ENCODE assay signal across 15 cellular contexts in genomic region chr11:120215634-120216033, GRCh38. TPM values are rescaled to one million over a fixed set of nuclear protein-coding genes. Genes with fewer than 3 reads are reported as not detected.
DNase-seq lines count a peak whose midpoint lies in the region; ATAC-seq, FAIRE-seq and TF ChIP-seq lines count a peak whose summit lies in the region.
"Had no signal": no experiment of that assay in that cellular context is flagged by ENCODE, and none has a peak within 500 bp of the region (broad histone marks: within the 10 kb centered on the region; RNA-seq: fewer than 3 reads in every experiment).

No MANE protein-coding gene starts in this region.

- H3K27me3 Mint-ChIP-seq in astrocyte (ENCODE audit: low read depth, unreplicated experiment) = peaks cover 22% of the 10 kb centered on the region
- H3K27me3 Mint-ChIP-seq in activated CD4-positive, alpha-beta memory T cell treated with anti-CD3 and anti-CD28 coated beads, Interleukin-2, amount 10 ng/mL, durations not matched to agents 7 days and 5 days = peaks cover 24% of the 10 kb centered on the region

- peaks cover 2% of the 10 kb centered on the region for H3K9me3 Mint-ChIP-seq in astrocyte (ENCODE audit: unreplicated experiment)
- no peaks in the 10 kb centered on the region for H3K9me3 Mint-ChIP-seq in activated CD4-positive, alpha-beta memory T cell treated with anti-CD3 and anti-CD28 coated beads, Interleukin-2, amount 10 ng/mL, durations not matched to agents 7 days and 5 days
- H3K9me3 Mint-ChIP-seq: dendritic cell treated with granulocyte-macrophage colony-stimulating factor and Interleukin-4, amounts not matched to agents 40 ng/mL and 50 ng/mL, for 4 days; naive thymus-derived CD4-positive, alpha-beta T cell had no signal

- intact Hi-C loops in heart right ventricle (cut with DNase I) = loop anchor here in 2 of 10 donors (5.0 kb wide), 1 partner anchor 33 kb away; no protein-coding TSS in a partner anchor
- intact Hi-C loops in posterior vena cava (cut with DNase I) = no loop called here

- H3K9me3 ChIP-seq in astrocyte (ENCODE audit: insufficient read depth, low read depth, low read length) (no peaks in the 10 kb centered on the region), heart right ventricle (no peaks in the 10 kb centered on the region)

- no peak overlapping the region for H3K9ac ChIP-seq in astrocyte (ENCODE audit: low read length)

- H4K20me1 ChIP-seq in astrocyte (ENCODE audit: insufficient read depth, low read length) = peaks cover 84% of the 10 kb centered on the region

- no peak overlapping the region for H3K27ac ChIP-seq in astrocyte (ENCODE audit: low read depth, low read length)
- peak overlapping the region in 8 of 10 donors; percentile 22 to 92 (median 55) for H3K27ac ChIP-seq in heart right ventricle

- 67 to 71% methylated on average over 5 of the region's 5 CpGs for WGBS in heart right ventricle, 2 donors

- peaks cover 22% of the 10 kb centered on the region for H3K4me1 Mint-ChIP-seq in astrocyte (ENCODE audit: low read depth, unreplicated experiment)
- peaks cover 6% of the 10 kb centered on the region for H3K4me1 Mint-ChIP-seq in activated CD4-positive, alpha-beta memory T cell treated with anti-CD3 and anti-CD28 coated beads, Interleukin-2, amount 10 ng/mL, durations not matched to agents 7 days and 5 days

- FAIRE-seq in astrocyte (lab: Jason Lieb, UNC) = no peak

- H3K79me2 ChIP-seq in astrocyte (ENCODE audit: insufficient read depth, low read length) = peaks cover 38% of the 10 kb centered on the region

- H3K4me3 ChIP-seq in astrocyte (ENCODE audit: insufficient read depth, low read depth, low read length) (no peak overlapping the region), heart right ventricle (peak overlapping the region in 2 of 10 donors; percentile 17 to 20)

- H3K4me3 Mint-ChIP-seq in astrocyte (ENCODE audit: unreplicated experiment) = no peak overlapping the region
- H3K4me3 Mint-ChIP-seq in activated CD4-positive, alpha-beta memory T cell treated with anti-CD3 and anti-CD28 coated beads, Interleukin-2, amount 10 ng/mL, durations not matched to agents 7 days and 5 days = no peak overlapping the region
- H3K4me3 Mint-ChIP-seq: dendritic cell treated with granulocyte-macrophage colony-stimulating factor and Interleukin-4, amounts not matched to agents 40 ng/mL and 50 ng/mL, for 4 days; naive thymus-derived CD4-positive, alpha-beta T cell had no signal

- H3K36me3 ChIP-seq in astrocyte (ENCODE audit: insufficient read depth, low read length) (no peaks in the 10 kb centered on the region), heart right ventricle (peaks cover 0 to 14% (median 0%) of the 10 kb centered on the region in 9 donors)

- H3K27me3 ChIP-seq in astrocyte (ENCODE audit: insufficient read depth, low read length) = no peaks in the 10 kb centered on the region
- peaks cover 0 to 7% (median 0%) of the 10 kb centered on the region in 7 donors for H3K27me3 ChIP-seq in heart right ventricle

- peak in 4 of 8 donors; percentile 15 to 47 (median 26) for ATAC-seq in heart right ventricle
- no peak for ATAC-seq in GM21737 (IDR thresholded peaks at IDR 0.05; ENCODE audit: unreplicated experiment)
- no peak for ATAC-seq in HG02798 (IDR thresholded peaks at IDR 0.05; ENCODE audit: poor library complexity, unreplicated experiment)
- ATAC-seq: naive thymus-derived CD4-positive, alpha-beta T cell had no signal

- TF ChIP-seq CTCF in astrocyte (IDR thresholded peaks at IDR 0.05; ENCODE audit: insufficient read depth, low read depth, low read length) (no peak), heart right ventricle (IDR thresholded peaks at IDR 0.05) (no peak)

- H3K4me1 ChIP-seq in astrocyte (ENCODE audit: insufficient read depth, low read length) (peaks cover 21% of the 10 kb centered on the region), heart right ventricle (peaks cover 2 to 81% (median 67%) of the 10 kb centered on the region in 9 donors)

- H3K27ac Mint-ChIP-seq in astrocyte (ENCODE audit: unreplicated experiment) = no peak overlapping the region
- H3K27ac Mint-ChIP-seq in activated CD4-positive, alpha-beta memory T cell treated with anti-CD3 and anti-CD28 coated beads, Interleukin-2, amount 10 ng/mL, durations not matched to agents 7 days and 5 days = no peak overlapping the region
- H3K27ac Mint-ChIP-seq: dendritic cell treated with granulocyte-macrophage colony-stimulating factor and Interleukin-4, amounts not matched to agents 40 ng/mL and 50 ng/mL, for 4 days had no signal

- DNase-seq in Daoy (ENCODE audit: low read depth) (peak; percentile 51), astrocyte (ENCODE audit: low read depth) (peak; percentile 46), heart right ventricle (peak in 1 of 2 donors; percentile 43), posterior vena cava (ENCODE audit: low spot score) (peak; percentile 89), ecto neural progenitor cell (ENCODE audit: low spot score) (no peak)
- DNase-seq in activated CD4-positive, alpha-beta memory T cell treated with anti-CD3 and anti-CD28 coated beads, Interleukin-2, amount 10 ng/mL, durations not matched to agents 7 days and 5 days = no peak
- DNase-seq: activated CD4-positive, alpha-beta T cell treated with anti-CD3 and anti-CD28 coated beads for 1 hour; activated effector memory CD4-positive, alpha-beta T cell treated with anti-CD3 and anti-CD28 coated beads, Interleukin-2, amount 50 U/mL, for 16 hours; naive thymus-derived CD4-positive, alpha-beta T cell; SHP77 treated with DMSO at 0.1 percent for 48 hours; stimulated activated naive CD4-positive, alpha-beta T cell had no signal

- peaks cover 19% of the 10 kb centered on the region for H3K36me3 Mint-ChIP-seq in astrocyte (ENCODE audit: low read depth, unreplicated experiment)
- no peaks in the 10 kb centered on the region for H3K36me3 Mint-ChIP-seq in activated CD4-positive, alpha-beta memory T cell treated with anti-CD3 and anti-CD28 coated beads, Interleukin-2, amount 10 ng/mL, durations not matched to agents 7 days and 5 days (ENCODE audit: low read depth)

- H3K4me2 ChIP-seq in astrocyte (ENCODE audit: low read length) = peak overlapping the region; percentile 17

- POLR2A ChIA-PET in activated CD4-positive, alpha-beta memory T cell treated with anti-CD3 and anti-CD28 coated beads, Interleukin-2, amount 10 ng/mL, durations not matched to agents 7 days and 5 days (lab: Charles Lee) = no interaction called here

- no peak overlapping the region for H2AFZ ChIP-seq in astrocyte (ENCODE audit: low read depth, low read length)

- CTCF ChIA-PET in activated CD4-positive, alpha-beta memory T cell treated with anti-CD3 and anti-CD28 coated beads, Interleukin-2, amount 10 ng/mL, durations not matched to agents 7 days and 5 days (lab: Charles Lee) = interaction anchor here (1.3 to 1.5 kb wide), 2 partner anchors 47 to 87 kb away, joined by 3 read pairs; no protein-coding TSS in a partner anchor

RNA-seq across cellular contexts. Expression of gene OAF, which starts 4.8 kb away (rescaled TPM):
- total RNA-seq in Daoy (2014; rRNA removed; shearing (Covaris generic)) = 57.1 and 62.2 TPM in 2 replicates
- total RNA-seq in astrocyte (20.9 and 22.5 TPM in 2 replicates), heart right ventricle (10 to 100 TPM in 7 of 10 donors, 1 to 10 TPM in 3; 8.4 to 41.6 (median 13.8) TPM), posterior vena cava (10 to 100 TPM; 44.1 to 82.6 TPM)
- polyA plus RNA-seq in heart right ventricle = 10 to 100 TPM; 20.2 to 40.5 TPM
- 1 to 10 TPM; 1.4 to 2.0 TPM for total RNA-seq in activated CD4-positive, alpha-beta memory T cell treated with anti-CD3 and anti-CD28 coated beads, Interleukin-2, amount 10 ng/mL, durations not matched to agents 7 days and 5 days

RNA-seq across cellular contexts. Expression of gene POU2F3, which starts 24.3 kb away (rescaled TPM):
- total RNA-seq in Daoy (2014; rRNA removed; shearing (Covaris generic)) = not detected in 2 replicates
- total RNA-seq in astrocyte (0.20 TPM in 1 of 2 replicates, not detected in the other), heart right ventricle (under 1 TPM in 1 of 10 donors, not detected in 9; 0.15 TPM), posterior vena cava (under 1 TPM; 0.19 to 0.33 TPM)
- polyA plus RNA-seq in heart right ventricle = under 1 TPM in 1 of 2 donors, not detected in 1; 0.03 TPM
- not detected for total RNA-seq in activated CD4-positive, alpha-beta memory T cell treated with anti-CD3 and anti-CD28 coated beads, Interleukin-2, amount 10 ng/mL, durations not matched to agents 7 days and 5 days
- total RNA-seq: NCI-H460 had no signal
- polyA plus RNA-seq: naive thymus-derived CD4-positive, alpha-beta T cell had no signal

Comparison
In these comparisons a context has a peak if more than half of its experiments do, and no peak if none do; other contexts are left out.
1. DNase-seq: peak in Daoy (single experiment), astrocyte (single experiment) and posterior vena cava (single experiment); none in ecto neural progenitor cell (single experiment) and activated CD4-positive, alpha-beta memory T cell treated with anti-CD3 and anti-CD28 coated beads, Interleukin-2, amount 10 ng/mL, durations not matched to agents 7 days and 5 days (single experiment).